ENCODE assay signal across 8 cellular contexts in the genomic region with DNA sequence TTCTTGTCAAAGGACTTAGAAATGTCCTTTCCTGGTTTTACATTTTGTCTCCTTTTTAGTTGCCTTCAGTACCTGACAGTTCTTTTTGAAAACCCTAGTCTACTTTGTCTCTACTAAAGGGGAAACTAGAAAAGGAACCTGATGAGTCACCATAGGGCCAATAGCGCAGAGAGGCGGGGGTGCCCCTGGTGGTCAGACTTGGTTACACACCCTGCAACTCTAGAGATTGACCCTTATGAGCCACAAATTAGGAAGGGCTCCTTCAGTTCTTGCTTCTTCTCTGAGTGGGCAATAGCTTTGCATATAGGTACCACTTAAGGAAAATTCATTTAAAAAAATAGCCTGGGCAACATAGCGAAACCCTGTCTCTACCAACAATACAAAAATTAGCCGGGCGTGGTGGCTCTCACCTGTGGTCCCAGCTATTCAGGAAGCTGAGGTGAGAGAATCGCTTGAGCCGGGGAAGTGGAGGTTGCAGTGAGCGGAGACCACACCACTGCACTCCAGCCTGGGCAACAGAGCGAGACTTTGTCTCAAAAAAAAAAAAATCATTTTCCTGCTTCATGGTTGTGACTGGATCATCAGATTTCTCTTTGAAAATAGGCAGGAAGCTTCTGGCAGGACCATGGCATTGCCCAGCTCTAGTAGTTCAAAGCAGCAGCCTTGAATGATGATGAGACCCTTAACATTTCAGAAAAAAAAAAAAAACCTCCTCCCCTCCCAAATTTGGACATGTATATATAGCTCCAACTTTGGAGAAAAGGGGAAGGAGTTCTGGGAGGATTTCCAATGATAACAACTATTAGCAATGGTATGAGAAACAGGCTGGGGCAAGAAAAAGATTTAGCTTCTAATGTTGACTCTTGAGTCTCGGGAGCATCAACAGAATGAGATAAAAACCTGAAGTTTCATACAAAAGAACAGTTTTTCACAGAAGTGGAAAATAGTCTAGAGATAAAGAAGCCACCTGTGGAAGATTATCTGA. TPM values are rescaled to one million over a fixed set of nuclear protein-coding genes. Genes with fewer than 3 reads are reported as not detected.
A peak's percentile ranks its signal among the peaks of the same experiment; 100 is the strongest.
DNase-seq lines count a peak whose midpoint lies in the region; ATAC-seq and TF ChIP-seq lines count a peak whose summit lies in the region.

No MANE protein-coding gene starts in this region.

- no peak overlapping the region for H3K4me3 Mint-ChIP-seq in activated T-helper 2 cell treated with anti-CD3 and anti-CD28 coated beads, Interferon-gamma antibody, Interleukin-2, Interleukin-4, amounts not matched to agents 10 μg/mL and 5 μg/mL and 100 μg/mL, durations not matched to agents 14 hours and 24 hours and 36 hours (ENCODE audit: low read depth)
- no peak overlapping the region for H3K4me3 Mint-ChIP-seq in type B pancreatic cell

- no peaks in the 10 kb centered on the region for H3K27me3 Mint-ChIP-seq in activated T-helper 2 cell treated with anti-CD3 and anti-CD28 coated beads, Interferon-gamma antibody, Interleukin-2, Interleukin-4, amounts not matched to agents 10 μg/mL and 5 μg/mL and 100 μg/mL, durations not matched to agents 14 hours and 24 hours and 36 hours (ENCODE audit: low read depth)
- no peaks in the 10 kb centered on the region for H3K27me3 Mint-ChIP-seq in type B pancreatic cell

- H3K27me3 ChIP-seq in foreskin keratinocyte: no peaks in the 10 kb centered on the region

- H3K4me1 Mint-ChIP-seq in activated T-helper 2 cell treated with anti-CD3 and anti-CD28 coated beads, Interferon-gamma antibody, Interleukin-2, Interleukin-4, amounts not matched to agents 10 μg/mL and 5 μg/mL and 100 μg/mL, durations not matched to agents 14 hours and 24 hours and 36 hours (ENCODE audit: low read depth): peaks cover 16% of the 10 kb centered on the region
- peaks cover 22% of the 10 kb centered on the region for H3K4me1 Mint-ChIP-seq in type B pancreatic cell (ENCODE audit: unreplicated experiment)

- no peak overlapping the region for H3K27ac Mint-ChIP-seq in activated T-helper 2 cell treated with anti-CD3 and anti-CD28 coated beads, Interferon-gamma antibody, Interleukin-2, Interleukin-4, amounts not matched to agents 10 μg/mL and 5 μg/mL and 100 μg/mL, durations not matched to agents 14 hours and 24 hours and 36 hours
- H3K27ac Mint-ChIP-seq in type B pancreatic cell: peak overlapping the region; percentile 69

- H3K36me3 Mint-ChIP-seq in activated T-helper 2 cell treated with anti-CD3 and anti-CD28 coated beads, Interferon-gamma antibody, Interleukin-2, Interleukin-4, amounts not matched to agents 10 μg/mL and 5 μg/mL and 100 μg/mL, durations not matched to agents 14 hours and 24 hours and 36 hours (ENCODE audit: low read depth): peaks cover 43% of the 10 kb centered on the region
- H3K36me3 Mint-ChIP-seq in type B pancreatic cell: peaks cover 30% of the 10 kb centered on the region

- H3K27ac ChIP-seq in foreskin keratinocyte: peak overlapping the region; percentile 21

- no peaks in the 10 kb centered on the region for H3K4me1 ChIP-seq in foreskin keratinocyte

- DNase-seq in COR-L47 (lab: John Stamatoyannopoulos, UW) (peak; percentile 51), SHP77 (lab: John Stamatoyannopoulos, UW) (peak; percentile 24 to 30), foreskin keratinocyte (peak in 1 of 2 donors; percentile 49), posterior cingulate gyrus (peak in 8 of 10 donors; percentile 41 to 94 (median 52)), type B pancreatic cell (ENCODE audit: extremely low spot score, unreplicated experiment) (no peak)
- DNase-seq in activated T-helper 2 cell treated with anti-CD3 and anti-CD28 coated beads, Interferon-gamma antibody, Interleukin-2, Interleukin-4, amounts not matched to agents 10 μg/mL and 5 μg/mL and 100 μg/mL, durations not matched to agents 14 hours and 24 hours and 36 hours (ENCODE audit: low spot score): peak; percentile 50

- H3K9me3 Mint-ChIP-seq in activated T-helper 2 cell treated with anti-CD3 and anti-CD28 coated beads, Interferon-gamma antibody, Interleukin-2, Interleukin-4, amounts not matched to agents 10 μg/mL and 5 μg/mL and 100 μg/mL, durations not matched to agents 14 hours and 24 hours and 36 hours: no peaks in the 10 kb centered on the region
- peaks cover 4% of the 10 kb centered on the region for H3K9me3 Mint-ChIP-seq in type B pancreatic cell

- TF ChIP-seq CTCF in foreskin keratinocyte (conservative IDR thresholded peaks at IDR 0.05) (peak; percentile 96), type B pancreatic cell (conservative IDR thresholded peaks at IDR 0.05) (peak; percentile 89)

- intact Hi-C loops in activated T-helper 2 cell treated with anti-CD3 and anti-CD28 coated beads, Interferon-gamma antibody, Interleukin-2, Interleukin-4, amounts not matched to agents 10 μg/mL and 5 μg/mL and 100 μg/mL, durations not matched to agents 14 hours and 24 hours and 36 hours (cut with micrococcal nuclease): loop anchor here (1.0 kb wide), 3 partner anchors 27 to 130 kb away; no protein-coding TSS in a partner anchor
- intact Hi-C loops in posterior cingulate gyrus (cut with DNase I): no loop called here

- ATAC-seq in GM19397 (IDR thresholded peaks at IDR 0.05; ENCODE audit: unreplicated experiment) (peak; percentile 92), HG03442 (IDR thresholded peaks at IDR 0.05; ENCODE audit: unreplicated experiment) (peak; percentile 90), foreskin keratinocyte (peak; percentile 97)

RNA-seq across cellular contexts. Expression of a gene that starts 45.2 kb away (rescaled TPM):
- total RNA-seq in activated T-helper 2 cell treated with anti-CD3 and anti-CD28 coated beads, Interferon-gamma antibody, Interleukin-2, Interleukin-4, amounts not matched to agents 10 μg/mL and 5 μg/mL and 100 μg/mL, durations not matched to agents 14 hours and 24 hours and 36 hours: 30.0 and 34.5 TPM in 2 replicates
- total RNA-seq in foreskin keratinocyte (10.1 and 10.4 TPM in 2 replicates), type B pancreatic cell (ENCODE audit: low replicate concordance) (14.3 and 20.3 TPM in 2 replicates)
- 1.7 and 2.3 TPM in 2 replicates for polyA plus RNA-seq in foreskin keratinocyte
